In genomic region chr3:17730318-17730967, GRCh38 we compare ENCODE assay signal across 9 cellular contexts. TPM values are rescaled to one million over a fixed set of nuclear protein-coding genes. Genes with fewer than 3 reads are reported as not detected.
A peak's percentile ranks its signal among the peaks of the same experiment; 100 is the strongest.
DNase-seq lines count a peak whose midpoint lies in the region; ATAC-seq and TF ChIP-seq lines count a peak whose summit lies in the region.
"Had no signal": no experiment of that assay in that cellular context is flagged by ENCODE, and none has a peak within 500 bp of the region (broad histone marks: within the 10 kb centered on the region; RNA-seq: fewer than 3 reads in every experiment).

No MANE protein-coding gene starts in this region.

- H3K4me1 ChIP-seq in Panc1 (ENCODE audit: control insufficient read depth, insufficient read depth, low read length) (peaks cover 9% of the 10 kb centered on the region), Peyer's patch (peaks cover 0 to 6% (median 0%) of the 10 kb centered on the region in 4 donors)

- H3K4me3 ChIP-seq in AG04449 (ENCODE audit: low read depth, low read length) (no peak overlapping the region), Panc1 (ENCODE audit: low read depth in 2 of 2, low read length in 2 of 2) (no peak overlapping the region), fibroblast of the aortic adventitia (ENCODE audit: low read depth, low read length) (no peak overlapping the region), Peyer's patch (no peak overlapping the region), lower leg skin (ENCODE audit: low read depth, poor library complexity, severe bottlenecking) (no peak overlapping the region)

- WGBS in lower leg skin, 2 donors: 85 to 96% methylated on average over 4 of the region's 4 CpGs

- CTCF ChIA-PET in AG04449 (lab: Yijun Ruan, JAX) (no interaction called here), Panc1 (lab: Charles Lee) (interaction anchor here (1.0 kb wide), 1 partner anchor 12 kb away, joined by 3 read pairs; the partner anchor contains the start of gene TBC1D5)

- H3K27ac ChIP-seq in Panc1 (ENCODE audit: low read length): no peak overlapping the region
- no peak overlapping the region for H3K27ac ChIP-seq in Peyer's patch

- intact Hi-C loops in Panc1 (cut with micrococcal nuclease; ENCODE audit: unreplicated experiment) (loop anchor here (5.0 kb wide), 1 partner anchor 83 kb away; no protein-coding TSS in a partner anchor), lower leg skin (cut with DNase I; ENCODE audit: low total_unique reads) (no loop called here)

- no peaks in the 10 kb centered on the region for H3K27me3 ChIP-seq in Panc1 (ENCODE audit: control insufficient read depth, insufficient read depth, low read length)
- H3K27me3 ChIP-seq in Peyer's patch: no peaks in the 10 kb centered on the region

- POLR2A ChIA-PET in AG04449 (lab: Yijun Ruan, JAX): no interaction called here
- POLR2A ChIA-PET in Panc1 (lab: Charles Lee): interaction anchor here (0.6 kb wide), 2 partner anchors 12 to 79 kb away, joined by 4 to 6 read pairs; partner anchors contain the start of gene TBC1D5

- peak; percentile 99 for ATAC-seq in Panc1
- no peak for ATAC-seq in HG02973 (IDR thresholded peaks at IDR 0.05; ENCODE audit: unreplicated experiment)

- TF ChIP-seq POLR2A in Peyer's patch (IDR thresholded peaks at IDR 0.05) (no peak), lower leg skin (IDR thresholded peaks at IDR 0.05) (no peak)

- in situ Hi-C loops in Panc1 (cut with HindIII; ENCODE audit: low pct_unique_long_range_greater_than_20kb, low sequenced_read_pairs): no loop called here

- DNase-seq in AG04449 (ENCODE audit: low read depth, low spot score): peak; percentile 16
- DNase-seq in HS-27A (ENCODE audit: low read depth): peak; percentile 23
- DNase-seq in Panc1 (ENCODE audit: low read depth, low spot score): no peak
- DNase-seq in fibroblast of the aortic adventitia (ENCODE audit: low read depth): peak; percentile 41
- no peak for DNase-seq in Peyer's patch
- no peak for DNase-seq in lower leg skin (ENCODE audit: low spot score in 2 of 2)
- no peak for DNase-seq in NCI-H82 (lab: John Stamatoyannopoulos, UW)
- DNase-seq: stimulated activated CD4-positive, alpha-beta T cell treated with anti-CD3 and anti-CD28 coated beads, Interleukin-12 subunit alpha, Interleukin-12 subunit beta, amount 100 ng/mL, for 4 hours had no signal

- no peaks in the 10 kb centered on the region for H3K36me3 ChIP-seq in Panc1 (ENCODE audit: control insufficient read depth, insufficient read depth, low read length)
- peaks cover 0 to 6% (median 0%) of the 10 kb centered on the region in 3 donors for H3K36me3 ChIP-seq in Peyer's patch

- H3K9me3 ChIP-seq in Panc1 (ENCODE audit: control insufficient read depth, insufficient read depth, low read depth, low read length) (no peaks in the 10 kb centered on the region), Peyer's patch (no peaks in the 10 kb centered on the region)

- no TSS peak for BruUV-seq in Panc1 (replicated peaks; lab: Mats Ljungman, UMichigan)

- no peak for TF ChIP-seq CTCF in AG04449 (IDR thresholded peaks at IDR 0.05; ENCODE audit: insufficient read depth, low read length, missing control alignments)
- TF ChIP-seq CTCF in Panc1 (IDR thresholded peaks at IDR 0.05): no peak
- no peak for TF ChIP-seq CTCF in fibroblast of the aortic adventitia (IDR thresholded peaks at IDR 0.05; ENCODE audit: insufficient read depth, low read length)
- no peak for TF ChIP-seq CTCF in Peyer's patch (IDR thresholded peaks at IDR 0.05)
- TF ChIP-seq CTCF in lower leg skin (IDR thresholded peaks at IDR 0.05): no peak

RNA-seq across cellular contexts. Expression of gene TBC1D5, which starts 12.0 kb away (rescaled TPM):
- total RNA-seq in Panc1 (2021; ENCODE audit: unreplicated experiment): 30.4 TPM
- polyA plus RNA-seq in Panc1 (2012; ENCODE audit: insufficient read length): 11.7 TPM
- total RNA-seq in fibroblast of the aortic adventitia (ENCODE audit: low replicate concordance): 83.4 and 145 TPM in 2 replicates
- total RNA-seq in Peyer's patch: 100 to 1,000 TPM in 1 of 4 donors, 10 to 100 TPM in 3; 29.2 to 114 (median 53.4) TPM
- total RNA-seq in lower leg skin: 10 to 100 TPM; 51.9 to 66.8 (median 60.1) TPM

Comparison
In these comparisons a context has a peak if more than half of its experiments do, and no peak if none do; other contexts are left out.
1. DNase-seq: peak in AG04449 (single experiment), HS-27A (single experiment) and fibroblast of the aortic adventitia (single experiment); none in Panc1 (single experiment), Peyer's patch (0 of 3), lower leg skin (0 of 2) and NCI-H82 (single experiment).